ENCODE assay signal across 12 cellular contexts in the genomic region with DNA sequence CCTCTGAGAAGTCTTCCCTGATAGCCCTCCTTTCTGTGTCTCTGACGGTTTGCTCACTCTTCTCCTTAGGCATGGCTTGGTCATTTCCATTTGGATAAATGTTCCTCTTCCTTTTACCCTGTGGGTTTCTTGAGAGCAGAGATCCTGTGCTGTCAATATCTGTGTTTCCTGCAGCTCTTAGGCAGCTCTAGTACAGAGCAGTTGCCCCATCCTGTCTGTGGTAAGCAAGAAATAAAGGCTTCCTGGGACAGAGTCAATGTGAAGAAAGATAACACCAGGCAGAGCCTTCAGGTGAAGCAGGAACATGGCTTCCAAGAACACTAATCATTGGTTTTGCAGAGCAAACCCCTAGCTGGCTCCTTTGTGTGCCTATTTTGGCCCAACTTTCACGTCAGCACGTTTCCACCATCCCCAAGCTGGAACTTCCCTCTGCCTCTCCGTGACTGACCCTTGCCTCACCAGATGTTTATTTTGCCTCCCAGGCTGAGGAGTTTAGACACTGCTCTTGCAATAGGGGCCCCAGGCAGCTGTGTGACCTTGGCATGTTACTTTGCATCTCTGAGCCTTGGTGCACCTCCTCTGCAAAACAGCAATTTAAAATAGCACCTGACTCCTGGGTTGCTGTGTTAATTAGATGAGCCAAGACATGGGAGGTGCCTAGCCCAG. TPM values are rescaled to one million over a fixed set of nuclear protein-coding genes. Genes with fewer than 3 reads are reported as not detected.
DNase-seq lines count a peak whose midpoint lies in the region; ATAC-seq, FAIRE-seq and TF ChIP-seq lines count a peak whose summit lies in the region.
"Had no signal": no experiment of that assay in that cellular context is flagged by ENCODE, and none has a peak within 500 bp of the region (broad histone marks: within the 10 kb centered on the region; RNA-seq: fewer than 3 reads in every experiment).

No MANE protein-coding gene starts in this region.

- H3K4me1 ChIP-seq in fibroblast of lung (ENCODE audit: control insufficient read depth, extremely low read depth, insufficient read depth, low read length) (peaks cover 3% of the 10 kb centered on the region), neural progenitor cell (no peaks in the 10 kb centered on the region)

- no peaks in the 10 kb centered on the region for H3K9me3 ChIP-seq in fibroblast of lung (ENCODE audit: control insufficient read depth, insufficient read depth, low read depth, low read length)
- no peaks in the 10 kb centered on the region for H3K9me3 ChIP-seq in neural progenitor cell (ENCODE audit: low read depth)

- H3K27me3 Mint-ChIP-seq in progenitor cell of endocrine pancreas (peaks cover 7% of the 10 kb centered on the region), neural progenitor cell (ENCODE audit: insufficient read depth, low read depth) (peaks cover 17% of the 10 kb centered on the region)

- H3K27ac ChIP-seq in fibroblast of lung (ENCODE audit: insufficient read depth, low read length): no peak overlapping the region
- no peak overlapping the region for H3K27ac ChIP-seq in neural progenitor cell

- H3K27me3 ChIP-seq in fibroblast of lung (ENCODE audit: control insufficient read depth, insufficient read depth, low read length) (peaks cover 5% of the 10 kb centered on the region), neural progenitor cell (no peaks in the 10 kb centered on the region)

- DNase-seq in GM12892 (ENCODE audit: insufficient read length): no peak
- peak; percentile 54 for DNase-seq in NB4 (ENCODE audit: low read depth)
- DNase-seq in fibroblast of lung (ENCODE audit: low read depth in 2 of 2): peak; percentile 11 to 86
- no peak for DNase-seq in progenitor cell of endocrine pancreas (ENCODE audit: low spot score, unreplicated experiment)
- no peak for DNase-seq in neural progenitor cell (ENCODE audit: low spot score)
- no peak for DNase-seq in stimulated activated naive CD8-positive, alpha-beta T cell treated with anti-CD3 and anti-CD28 coated beads, Interleukin-15, Interleukin-2, amounts not matched to agents 100 U/mL and 50 U/mL, for 24 hours
- DNase-seq: DMS53; foreskin melanocyte; stimulated activated naive CD8-positive, alpha-beta T cell treated with anti-CD3 and anti-CD28 coated beads, Interleukin-15, amount 100 ng/mL, for 72 hours had no signal

- H3K4me3 ChIP-seq in NB4 (ENCODE audit: low read depth, low read length) (no peak overlapping the region), fibroblast of lung (replicated peaks in 1 of 4; ENCODE audit: control extremely low read depth in 1 of 4, insufficient read depth in 1 of 4, low read depth in 3 of 4, low read length in 4 of 4) (no peak overlapping the region), neural progenitor cell (no peak overlapping the region)

- peak; percentile 14 for FAIRE-seq in GM12892 (lab: Jason Lieb, UNC)
- FAIRE-seq: astrocyte had no signal

- no peak overlapping the region for H3K9ac ChIP-seq in fibroblast of lung (ENCODE audit: insufficient read depth, low read length)
- H3K9ac ChIP-seq in neural progenitor cell: no peak overlapping the region

- no peaks in the 10 kb centered on the region for H3K36me3 ChIP-seq in fibroblast of lung (ENCODE audit: control insufficient read depth, insufficient read depth, low read length)
- no peaks in the 10 kb centered on the region for H3K36me3 ChIP-seq in neural progenitor cell

- no peaks in the 10 kb centered on the region for H3K79me2 ChIP-seq in fibroblast of lung (ENCODE audit: control insufficient read depth, insufficient read depth, low read length)
- no peaks in the 10 kb centered on the region for H3K79me2 ChIP-seq in neural progenitor cell (ENCODE audit: low read depth)

- no peaks in the 10 kb centered on the region for H3F3A ChIP-seq in neural progenitor cell (ENCODE audit: low read depth)

- H4K20me1 ChIP-seq in fibroblast of lung (ENCODE audit: control insufficient read depth, extremely low read depth, insufficient read depth, low read length) (no peaks in the 10 kb centered on the region), neural progenitor cell (ENCODE audit: low read depth) (no peaks in the 10 kb centered on the region)

- peak overlapping the region; percentile 8 for H3K27ac Mint-ChIP-seq in progenitor cell of endocrine pancreas
- H3K27ac Mint-ChIP-seq in neural progenitor cell: no peak overlapping the region
- H3K27ac Mint-ChIP-seq: stimulated activated naive CD8-positive, alpha-beta T cell treated with anti-CD3 and anti-CD28 coated beads, Interleukin-15, amount 100 ng/mL, for 72 hours had no signal

- TF ChIP-seq POLR2A in GM12892 (IDR thresholded peaks at IDR 0.05; ENCODE audit: low read depth, low read length) (no peak), NB4 (IDR thresholded peaks at IDR 0.05; ENCODE audit: extremely low read depth, insufficient read length) (no peak)

- TF ChIP-seq CTCF in NB4 (IDR thresholded peaks at IDR 0.05; ENCODE audit: low read depth, low read length) (no peak), fibroblast of lung (conservative IDR thresholded peaks at IDR 0.05 in 1 of 2, IDR thresholded peaks at IDR 0.05 in 1 of 2; ENCODE audit: low read depth in 1 of 2, low read length in 2 of 2) (no peak), progenitor cell of endocrine pancreas (IDR thresholded peaks at IDR 0.05; ENCODE audit: unreplicated experiment) (no peak), neural progenitor cell (IDR thresholded peaks at IDR 0.05) (no peak)

- H2AFZ ChIP-seq in fibroblast of lung (ENCODE audit: low read length) (peak overlapping the region; percentile 12), neural progenitor cell (replicated peaks) (no peak overlapping the region)

- H3K4me2 ChIP-seq in fibroblast of lung (ENCODE audit: extremely low read depth, insufficient read depth, low read length) (peak overlapping the region; percentile 23), neural progenitor cell (no peak overlapping the region)

- ATAC-seq in stimulated activated naive CD8-positive, alpha-beta T cell treated with anti-CD3 and anti-CD28 coated beads, Interleukin-15, Interleukin-2, amounts not matched to agents 100 U/mL and 50 U/mL, for 24 hours: no peak
- ATAC-seq in GM21825 (IDR thresholded peaks at IDR 0.05; ENCODE audit: unreplicated experiment) (no peak), HG03521 (IDR thresholded peaks at IDR 0.05; ENCODE audit: unreplicated experiment) (no peak)
- ATAC-seq: stimulated activated naive CD8-positive, alpha-beta T cell treated with anti-CD3 and anti-CD28 coated beads, Interleukin-15, amount 100 ng/mL, for 72 hours had no signal

- H3K4me1 Mint-ChIP-seq in progenitor cell of endocrine pancreas (ENCODE audit: low read depth) (peaks cover 2% of the 10 kb centered on the region), neural progenitor cell (no peaks in the 10 kb centered on the region)

- no peaks in the 10 kb centered on the region for H3K9me3 Mint-ChIP-seq in progenitor cell of endocrine pancreas (ENCODE audit: low read depth)
- H3K9me3 Mint-ChIP-seq in neural progenitor cell: no peaks in the 10 kb centered on the region
- H3K9me3 Mint-ChIP-seq: stimulated activated naive CD8-positive, alpha-beta T cell treated with anti-CD3 and anti-CD28 coated beads, Interleukin-15, amount 100 ng/mL, for 72 hours had no signal

- H3K4me3 Mint-ChIP-seq in progenitor cell of endocrine pancreas (ENCODE audit: low read depth) (no peak overlapping the region), neural progenitor cell (no peak overlapping the region)
- H3K4me3 Mint-ChIP-seq: stimulated activated naive CD8-positive, alpha-beta T cell treated with anti-CD3 and anti-CD28 coated beads, Interleukin-15, amount 100 ng/mL, for 72 hours had no signal

- H3K36me3 Mint-ChIP-seq in progenitor cell of endocrine pancreas (ENCODE audit: insufficient read depth): no peaks in the 10 kb centered on the region
- no peaks in the 10 kb centered on the region for H3K36me3 Mint-ChIP-seq in neural progenitor cell

RNA-seq across cellular contexts. Expression of a gene that starts 49.6 kb away (rescaled TPM):
- 15.3 TPM for polyA plus RNA-seq in GM12892 (2012; ENCODE audit: missing spikeins)
- total RNA-seq in fibroblast of lung: 50.6 and 59.1 TPM in 2 replicates
- polyA plus RNA-seq in fibroblast of lung: 17.4 and 21.4 TPM in 2 replicates
- 12.9 and 14.5 TPM in 2 replicates for polyA plus RNA-seq in fibroblast of lung (2012)
- 11.9 and 24.3 TPM in 2 replicates for polyA minus RNA-seq in fibroblast of lung (ENCODE audit: low replicate concordance)
- total RNA-seq in progenitor cell of endocrine pancreas: 38.3 and 40.5 TPM in 2 replicates
- total RNA-seq in neural progenitor cell (ENCODE audit: low replicate concordance): 50.0 and 73.9 TPM in 2 replicates

Comparison
In these comparisons a context has a peak if more than half of its experiments do, and no peak if none do; other contexts are left out.
1. DNase-seq: peak in NB4 (single experiment) and fibroblast of lung (2 of 2); none in GM12892 (single experiment), progenitor cell of endocrine pancreas (single experiment), neural progenitor cell (single experiment) and stimulated activated naive CD8-positive, alpha-beta T cell treated with anti-CD3 and anti-CD28 coated beads, Interleukin-15, Interleukin-2, amounts not matched to agents 100 U/mL and 50 U/mL, for 24 hours (single experiment).